In the genomic region with DNA sequence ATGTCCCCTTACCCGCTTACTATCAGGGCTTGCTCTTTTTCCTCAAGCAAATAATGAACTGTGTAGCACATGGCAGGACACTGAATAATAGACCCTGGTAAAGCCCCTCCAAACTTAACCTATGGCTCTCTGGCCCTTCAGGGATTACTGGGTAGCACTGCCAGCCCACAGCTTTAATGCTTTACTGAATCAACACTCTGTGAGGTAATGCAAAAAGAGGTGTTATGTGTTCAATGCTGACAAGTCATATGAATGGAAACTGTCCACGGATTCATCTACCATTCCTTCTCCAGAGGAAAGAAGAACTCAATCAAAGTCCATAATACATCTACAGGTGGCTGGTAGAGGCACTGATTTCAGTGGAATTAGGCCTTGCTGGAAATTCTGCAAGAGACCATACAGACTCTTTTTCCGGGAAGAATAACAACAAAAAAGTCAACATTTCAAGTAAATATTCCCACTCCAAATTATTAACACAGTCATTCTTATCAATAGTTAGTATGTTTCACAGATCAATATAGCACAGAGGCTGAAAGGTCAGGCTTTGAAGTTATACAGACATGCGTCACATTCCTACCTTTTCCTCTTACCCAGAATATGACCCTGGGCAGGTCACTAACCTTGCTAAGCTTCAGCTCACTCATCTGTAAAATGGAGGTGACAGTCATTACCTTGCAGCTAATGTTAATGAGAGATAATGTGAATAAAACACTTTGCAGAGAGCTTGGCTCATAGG, we compare ENCODE assay signal across 1 cellular context.
A peak's percentile ranks its signal among the peaks of the same experiment; 100 is the strongest.
TF ChIP-seq lines count a peak whose summit lies in the region.

No MANE protein-coding gene starts in this region.

TF ChIP-seq in HepG2, 621 proteins besides CTCF, POLR2A, EP300 and RAD21 (continued from another document and continues in another):
- TF ChIP-seq ZNF772 (CRISPR knock-in tag; IDR thresholded peaks at IDR 0.05) (peak; percentile 72; the same call in 1 of the 2 replicates), HMG20B (CRISPR knock-in tag; conservative IDR thresholded peaks at IDR 0.05) (peak; percentile 99), ZNF598 (CRISPR knock-in tag; IDR thresholded peaks at IDR 0.05; ENCODE audit: borderline replicate concordance) (no peak), TCF7L2 (IDR thresholded peaks at IDR 0.05; ENCODE audit: low read depth, low read length) (peak; percentile 94), AGO1 (IDR thresholded peaks at IDR 0.05; ENCODE audit: low read depth, low read length, poor library complexity, severe bottlenecking) (no peak), ISX (CRISPR knock-in tag; conservative IDR thresholded peaks at IDR 0.05) (no peak), NFE2L2 (IDR thresholded peaks at IDR 0.05; ENCODE audit: low read length) (no peak), TGIF2 (CRISPR knock-in tag; IDR thresholded peaks at IDR 0.05) (peak; percentile 56; the same call in 1 of the 2 replicates), SUZ12 (IDR thresholded peaks at IDR 0.05; ENCODE audit: low read depth, low read length) (no peak), MZF1 (CRISPR knock-in tag; IDR thresholded peaks at IDR 0.05; ENCODE audit: borderline replicate concordance) (no peak), ZNF34 (CRISPR knock-in tag; IDR thresholded peaks at IDR 0.05; ENCODE audit: borderline replicate concordance) (no peak), NFIC (IDR thresholded peaks at IDR 0.05; ENCODE audit: low read length) (peak; percentile 97; the same call in 1 of the 2 replicates), NAIF1 (CRISPR knock-in tag; IDR thresholded peaks at IDR 0.05; ENCODE audit: borderline replicate concordance) (peak; percentile 83), ZNF180 (CRISPR knock-in tag; IDR thresholded peaks at IDR 0.05; ENCODE audit: borderline replicate concordance, low read depth) (no peak), ATF7-NPFF (CRISPR knock-in tag; IDR thresholded peaks at IDR 0.05; ENCODE audit: low read depth) (peak; percentile 57), MBD4 (IDR thresholded peaks at IDR 0.05; ENCODE audit: borderline replicate concordance, low read length) (peak; percentile 87; the same call in 1 of the 2 replicates), FLYWCH1 (CRISPR knock-in tag; IDR thresholded peaks at IDR 0.05) (no peak), HNRNPL (IDR thresholded peaks at IDR 0.05; ENCODE audit: low read depth, low read length) (no peak), GATAD1 (CRISPR knock-in tag; IDR thresholded peaks at IDR 0.05) (peak; percentile 55; the same call in 1 of the 2 replicates), SRSF9 (IDR thresholded peaks at IDR 0.05; ENCODE audit: borderline replicate concordance, insufficient read depth, low read depth, low read length, poor library complexity, severe bottlenecking) (no peak), BCL6 (CRISPR knock-in tag; IDR thresholded peaks at IDR 0.05) (peak; percentile 97), HES4 (CRISPR knock-in tag; IDR thresholded peaks at IDR 0.05; ENCODE audit: borderline replicate concordance) (no peak), PHF5A (CRISPR knock-in tag; IDR thresholded peaks at IDR 0.05; ENCODE audit: low read depth, unreplicated experiment) (peak; percentile 93), HOXA7 (CRISPR knock-in tag; IDR thresholded peaks at IDR 0.05) (no peak), SMAD9 (CRISPR knock-in tag; IDR thresholded peaks at IDR 0.05) (no peak), ZNF430 (CRISPR knock-in tag; IDR thresholded peaks at IDR 0.05) (no peak), ZSCAN31 (CRISPR knock-in tag; IDR thresholded peaks at IDR 0.05; ENCODE audit: low read depth) (peak; percentile 77; the same call in 1 of the 2 replicates), ZNF709 (CRISPR knock-in tag; IDR thresholded peaks at IDR 0.05) (no peak), ZFP36L1 (CRISPR knock-in tag; IDR thresholded peaks at IDR 0.05) (peak; percentile 88), HOXA3 (CRISPR knock-in tag; IDR thresholded peaks at IDR 0.05) (peak; percentile 69), ZNF629 (CRISPR knock-in tag; conservative IDR thresholded peaks at IDR 0.05) (peak; percentile 82; the same call in 1 of the 2 replicates), ZNF614 (CRISPR knock-in tag; IDR thresholded peaks at IDR 0.05; ENCODE audit: borderline replicate concordance) (peak; percentile 79), CEBPG (CRISPR knock-in tag; IDR thresholded peaks at IDR 0.05) (peak; percentile 67), TBP (CRISPR knock-in tag; IDR thresholded peaks at IDR 0.05) (no peak), JARID2 (CRISPR knock-in tag; IDR thresholded peaks at IDR 0.05; ENCODE audit: insufficient replicate concordance) (no peak), ZNF383 (CRISPR knock-in tag; IDR thresholded peaks at IDR 0.05; ENCODE audit: borderline replicate concordance) (no peak), ZNF557 (CRISPR knock-in tag; IDR thresholded peaks at IDR 0.05) (no peak; the same call in 1 of the 2 replicates), IRX3 (CRISPR knock-in tag; IDR thresholded peaks at IDR 0.05; ENCODE audit: borderline replicate concordance, low read depth) (no peak), ZNF431 (CRISPR knock-in tag; IDR thresholded peaks at IDR 0.05; ENCODE audit: borderline replicate concordance, low read depth) (peak; percentile 36; the same call in 1 of the 2 replicates)
- TF ChIP-seq, protein P1, sequence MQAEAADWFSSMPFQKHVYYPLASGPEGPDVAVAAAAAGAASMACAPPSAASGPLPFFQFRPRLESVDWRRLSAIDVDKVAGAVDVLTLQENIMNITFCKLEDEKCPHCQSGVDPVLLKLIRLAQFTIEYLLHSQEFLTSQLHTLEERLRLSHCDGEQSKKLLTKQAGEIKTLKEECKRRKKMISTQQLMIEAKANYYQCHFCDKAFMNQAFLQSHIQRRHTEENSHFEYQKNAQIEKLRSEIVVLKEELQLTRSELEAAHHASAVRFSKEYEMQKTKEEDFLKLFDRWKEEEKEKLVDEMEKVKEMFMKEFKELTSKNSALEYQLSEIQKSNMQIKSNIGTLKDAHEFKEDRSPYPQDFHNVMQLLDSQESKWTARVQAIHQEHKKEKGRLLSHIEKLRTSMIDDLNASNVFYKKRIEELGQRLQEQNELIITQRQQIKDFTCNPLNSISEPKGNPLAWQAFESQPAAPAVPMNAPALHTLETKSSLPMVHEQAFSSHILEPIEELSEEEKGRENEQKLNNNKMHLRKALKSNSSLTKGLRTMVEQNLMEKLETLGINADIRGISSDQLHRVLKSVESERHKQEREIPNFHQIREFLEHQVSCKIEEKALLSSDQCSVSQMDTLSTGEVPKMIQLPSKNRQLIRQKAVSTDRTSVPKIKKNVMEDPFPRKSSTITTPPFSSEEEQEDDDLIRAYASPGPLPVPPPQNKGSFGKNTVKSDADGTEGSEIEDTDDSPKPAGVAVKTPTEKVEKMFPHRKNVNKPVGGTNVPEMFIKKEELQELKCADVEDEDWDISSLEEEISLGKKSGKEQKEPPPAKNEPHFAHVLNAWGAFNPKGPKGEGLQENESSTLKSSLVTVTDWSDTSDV (CRISPR knock-in tag; IDR thresholded peaks at IDR 0.05) = no peak
- TF ChIP-seq, protein P2, sequence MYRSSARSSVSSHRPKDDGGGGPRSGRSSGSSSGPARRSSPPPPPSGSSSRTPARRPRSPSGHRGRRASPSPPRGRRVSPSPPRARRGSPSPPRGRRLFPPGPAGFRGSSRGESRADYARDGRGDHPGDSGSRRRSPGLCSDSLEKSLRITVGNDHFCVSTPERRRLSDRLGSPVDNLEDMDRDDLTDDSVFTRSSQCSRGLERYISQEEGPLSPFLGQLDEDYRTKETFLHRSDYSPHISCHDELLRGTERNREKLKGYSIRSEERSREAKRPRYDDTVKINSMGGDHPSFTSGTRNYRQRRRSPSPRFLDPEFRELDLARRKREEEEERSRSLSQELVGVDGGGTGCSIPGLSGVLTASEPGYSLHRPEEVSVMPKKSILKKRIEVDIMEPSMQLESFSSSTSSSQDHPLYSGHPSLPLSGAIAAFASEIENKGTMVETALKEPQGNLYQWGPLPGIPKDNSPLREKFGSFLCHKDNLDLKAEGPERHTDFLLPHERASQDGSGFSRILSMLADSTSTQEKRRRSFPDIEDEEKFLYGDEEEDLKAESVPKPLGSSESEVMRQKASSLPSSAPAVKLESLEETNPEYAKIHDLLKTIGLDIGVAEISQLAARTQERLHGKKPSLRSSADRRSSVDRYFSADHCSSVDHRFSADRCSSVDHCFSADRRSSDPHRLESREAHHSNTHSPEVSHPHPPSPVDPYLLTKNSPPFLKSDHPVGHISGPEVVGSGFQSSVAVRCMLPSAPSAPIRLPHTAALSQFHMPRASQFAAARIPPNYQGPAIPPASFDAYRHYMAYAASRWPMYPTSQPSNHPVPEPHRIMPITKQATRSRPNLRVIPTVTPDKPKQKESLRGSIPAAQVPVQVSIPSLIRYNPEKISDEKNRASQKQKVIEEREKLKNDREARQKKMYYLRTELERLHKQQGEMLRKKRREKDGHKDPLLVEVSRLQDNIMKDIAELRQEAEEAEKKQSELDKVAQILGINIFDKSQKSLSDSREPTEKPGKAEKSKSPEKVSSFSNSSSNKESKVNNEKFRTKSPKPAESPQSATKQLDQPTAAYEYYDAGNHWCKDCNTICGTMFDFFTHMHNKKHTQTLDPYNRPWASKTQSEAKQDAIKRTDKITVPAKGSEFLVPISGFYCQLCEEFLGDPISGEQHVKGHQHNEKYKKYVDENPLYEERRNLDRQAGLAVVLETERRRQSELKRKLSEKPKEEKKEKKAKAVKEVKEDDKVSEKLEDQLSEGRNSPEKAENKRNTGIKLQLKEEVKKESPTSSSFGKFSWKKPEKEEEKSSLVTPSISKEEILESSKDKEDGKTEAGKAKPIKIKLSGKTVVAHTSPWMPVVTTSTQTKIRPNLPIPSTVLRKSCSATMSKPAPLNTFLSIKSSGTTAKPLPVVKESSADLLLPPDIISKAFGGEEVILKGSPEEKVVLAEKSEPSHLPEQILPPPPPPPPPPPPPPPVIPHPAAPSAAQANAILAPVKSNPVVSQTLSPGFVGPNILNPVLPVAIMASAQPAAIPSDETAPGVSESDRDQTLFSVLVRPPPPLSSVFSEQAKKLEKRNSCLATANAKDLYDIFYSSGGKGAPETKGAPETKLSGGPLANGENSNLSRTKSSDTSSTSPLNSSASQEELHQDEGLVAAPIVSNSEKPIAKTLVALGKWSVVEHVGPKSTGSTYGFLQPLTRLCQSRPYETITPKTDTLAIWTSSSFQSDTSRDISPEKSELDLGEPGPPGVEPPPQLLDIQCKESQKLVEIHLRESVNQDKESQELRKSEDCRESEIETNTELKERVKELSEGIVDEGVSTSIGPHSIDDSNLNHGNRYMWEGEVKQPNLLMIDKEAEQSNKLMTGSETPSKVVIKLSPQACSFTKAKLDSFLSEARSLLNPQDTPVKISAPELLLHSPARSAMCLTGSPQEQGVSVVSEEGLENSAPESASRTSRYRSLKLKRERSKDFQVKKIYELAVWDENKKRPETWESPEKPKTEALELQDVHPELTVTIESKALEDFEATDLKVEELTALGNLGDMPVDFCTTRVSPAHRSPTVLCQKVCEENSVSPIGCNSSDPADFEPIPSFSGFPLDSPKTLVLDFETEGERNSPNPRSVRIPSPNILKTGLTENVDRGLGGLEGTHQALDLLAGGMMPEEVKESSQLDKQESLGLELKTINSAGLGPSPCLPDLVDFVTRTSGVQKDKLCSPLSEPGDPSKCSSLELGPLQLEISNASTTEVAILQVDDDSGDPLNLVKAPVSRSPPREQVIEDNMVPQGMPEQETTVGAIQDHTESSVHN (CRISPR knock-in tag; IDR thresholded peaks at IDR 0.05) = no peak
- TF ChIP-seq, protein P3, sequence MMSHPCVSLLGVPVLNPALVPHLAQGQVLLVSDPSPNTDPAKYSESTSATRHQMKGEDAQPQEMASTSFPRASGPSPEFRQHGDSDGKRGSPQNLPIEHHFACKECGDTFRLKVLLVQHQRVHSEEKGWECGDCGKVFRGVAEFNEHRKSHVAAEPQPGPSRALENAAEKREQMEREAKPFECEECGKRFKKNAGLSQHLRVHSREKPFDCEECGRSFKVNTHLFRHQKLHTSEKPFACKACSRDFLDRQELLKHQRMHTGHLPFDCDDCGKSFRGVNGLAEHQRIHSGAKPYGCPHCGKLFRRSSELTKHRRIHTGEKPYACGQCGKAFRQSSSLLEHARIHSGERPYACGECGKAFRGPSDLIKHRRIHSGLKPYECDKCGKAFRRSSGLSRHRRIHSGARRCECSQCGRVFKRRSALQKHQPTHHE (CRISPR knock-in tag; IDR thresholded peaks at IDR 0.05; ENCODE audit: borderline replicate concordance) = 0 out of 2 replicates have a peak, but pooled peaks have one; percentile 82
- TF ChIP-seq, protein P4, sequence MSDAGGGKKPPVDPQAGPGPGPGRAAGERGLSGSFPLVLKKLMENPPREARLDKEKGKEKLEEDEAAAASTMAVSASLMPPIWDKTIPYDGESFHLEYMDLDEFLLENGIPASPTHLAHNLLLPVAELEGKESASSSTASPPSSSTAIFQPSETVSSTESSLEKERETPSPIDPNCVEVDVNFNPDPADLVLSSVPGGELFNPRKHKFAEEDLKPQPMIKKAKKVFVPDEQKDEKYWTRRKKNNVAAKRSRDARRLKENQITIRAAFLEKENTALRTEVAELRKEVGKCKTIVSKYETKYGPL (CRISPR knock-in tag; IDR thresholded peaks at IDR 0.05) = 0 out of 2 replicates have a peak, but pooled peaks have one; percentile 59
- TF ChIP-seq, protein P5, sequence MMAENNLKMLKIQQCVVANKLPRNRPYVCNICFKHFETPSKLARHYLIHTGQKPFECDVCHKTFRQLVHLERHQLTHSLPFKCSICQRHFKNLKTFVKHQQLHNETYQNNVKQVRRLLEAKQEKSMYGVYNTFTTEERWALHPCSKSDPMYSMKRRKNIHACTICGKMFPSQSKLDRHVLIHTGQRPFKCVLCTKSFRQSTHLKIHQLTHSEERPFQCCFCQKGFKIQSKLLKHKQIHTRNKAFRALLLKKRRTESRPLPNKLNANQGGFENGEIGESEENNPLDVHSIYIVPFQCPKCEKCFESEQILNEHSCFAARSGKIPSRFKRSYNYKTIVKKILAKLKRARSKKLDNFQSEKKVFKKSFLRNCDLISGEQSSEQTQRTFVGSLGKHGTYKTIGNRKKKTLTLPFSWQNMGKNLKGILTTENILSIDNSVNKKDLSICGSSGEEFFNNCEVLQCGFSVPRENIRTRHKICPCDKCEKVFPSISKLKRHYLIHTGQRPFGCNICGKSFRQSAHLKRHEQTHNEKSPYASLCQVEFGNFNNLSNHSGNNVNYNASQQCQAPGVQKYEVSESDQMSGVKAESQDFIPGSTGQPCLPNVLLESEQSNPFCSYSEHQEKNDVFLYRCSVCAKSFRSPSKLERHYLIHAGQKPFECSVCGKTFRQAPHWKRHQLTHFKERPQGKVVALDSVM (CRISPR knock-in tag; IDR thresholded peaks at IDR 0.05) = no peak
- TF ChIP-seq, protein P6, sequence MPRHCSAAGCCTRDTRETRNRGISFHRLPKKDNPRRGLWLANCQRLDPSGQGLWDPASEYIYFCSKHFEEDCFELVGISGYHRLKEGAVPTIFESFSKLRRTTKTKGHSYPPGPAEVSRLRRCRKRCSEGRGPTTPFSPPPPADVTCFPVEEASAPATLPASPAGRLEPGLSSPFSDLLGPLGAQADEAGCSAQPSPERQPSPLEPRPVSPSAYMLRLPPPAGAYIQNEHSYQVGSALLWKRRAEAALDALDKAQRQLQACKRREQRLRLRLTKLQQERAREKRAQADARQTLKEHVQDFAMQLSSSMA (CRISPR knock-in tag; IDR thresholded peaks at IDR 0.05) = no peak
